ENCODE assay signal across 22 cellular contexts in the genomic region with DNA sequence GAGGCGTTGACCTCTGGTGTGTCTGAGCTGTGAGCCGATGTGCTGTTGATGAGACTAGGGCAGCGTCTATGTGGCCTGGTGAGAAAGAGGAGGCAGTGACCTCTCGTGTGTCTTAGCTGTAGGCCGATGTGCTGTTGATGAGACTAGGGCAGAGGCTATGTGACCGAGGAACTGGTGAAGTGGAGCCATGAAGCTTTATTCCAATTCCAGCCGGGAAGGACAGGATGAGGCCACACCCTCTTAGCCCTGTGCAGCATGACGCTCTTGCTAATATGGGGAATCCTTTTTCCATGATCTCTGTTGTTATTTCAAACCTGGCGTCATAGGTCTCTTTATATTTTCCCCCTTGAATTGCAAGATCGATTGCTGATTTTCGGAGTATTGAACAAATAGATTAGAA.
"Had no signal": no experiment of that assay in that cellular context is flagged by ENCODE, and none has a peak within 500 bp of the region (broad histone marks: within the 10 kb centered on the region; RNA-seq: fewer than 3 reads in every experiment).

No MANE protein-coding gene starts in this region.

- FAIRE-seq: keratinocyte had no signal

- H3K4me1 ChIP-seq: colonic mucosa, spleen had no signal

- H3K36me3 Mint-ChIP-seq: stimulated activated naive B cell treated with anti-CD40 and anti-IgM and Interleukin-4, amounts not matched to agents 10 μg/mL and 1 μg/mL and 100 μg/mL, for 72 hours had no signal

- H3K27ac ChIP-seq: brain microvascular endothelial cell, colonic mucosa, spleen had no signal

- H3K27ac Mint-ChIP-seq: activated CD4-positive, alpha-beta T cell treated with anti-CD3 and anti-CD28 coated beads, Interleukin-2, amount 10 ng/mL, durations not matched to agents 7 days and 5 days; activated T-cell treated with anti-CD3 and anti-CD28 coated beads, Interleukin-2, amount 50 U/mL, for 72 hours; endodermal cell; stimulated activated naive B cell treated with anti-CD40 and anti-IgM and Interleukin-4, amounts not matched to agents 10 μg/mL and 1 μg/mL and 100 μg/mL, for 72 hours had no signal

- H3K36me3 ChIP-seq: brain microvascular endothelial cell, colonic mucosa, spleen had no signal

- H3K9me3 Mint-ChIP-seq: activated CD4-positive, alpha-beta T cell treated with anti-CD3 and anti-CD28 coated beads, Interleukin-2, amount 10 ng/mL, durations not matched to agents 7 days and 5 days; central memory CD8-positive, alpha-beta T cell; neural crest cell had no signal

- H3K4me1 Mint-ChIP-seq: activated CD4-positive, alpha-beta T cell treated with anti-CD3 and anti-CD28 coated beads, Interleukin-2, amount 10 ng/mL, durations not matched to agents 7 days and 5 days; central memory CD8-positive, alpha-beta T cell; neural crest cell had no signal

- H3K4me3 ChIP-seq: colonic mucosa, spleen, tibial nerve had no signal

- H3K4me3 Mint-ChIP-seq: activated CD4-positive, alpha-beta T cell treated with anti-CD3 and anti-CD28 coated beads, Interleukin-2, amount 10 ng/mL, durations not matched to agents 7 days and 5 days; activated T-cell treated with anti-CD3 and anti-CD28 coated beads, Interleukin-2, amount 50 U/mL, for 72 hours; central memory CD8-positive, alpha-beta T cell; endodermal cell; neural crest cell; stimulated activated naive B cell treated with anti-CD40 and anti-IgM and Interleukin-4, amounts not matched to agents 10 μg/mL and 1 μg/mL and 100 μg/mL, for 72 hours had no signal

- H3K27me3 Mint-ChIP-seq: activated CD4-positive, alpha-beta T cell treated with anti-CD3 and anti-CD28 coated beads, Interleukin-2, amount 10 ng/mL, durations not matched to agents 7 days and 5 days; central memory CD8-positive, alpha-beta T cell had no signal

- ATAC-seq: activated CD4-positive, CD25-positive, alpha-beta regulatory T cell treated with anti-CD3 and anti-CD28 coated beads, Interleukin-2, amount 50 U/mL, for 24 hours; activated T-cell treated with anti-CD3 and anti-CD28 coated beads, Interleukin-2, amount 50 U/mL, for 72 hours; left lobe of liver; stimulated activated naive B cell treated with anti-CD40 and anti-IgM and Interleukin-4, amounts not matched to agents 10 μg/mL and 1 μg/mL and 100 μg/mL, for 72 hours had no signal

- H3K27me3 ChIP-seq: brain microvascular endothelial cell, colonic mucosa, spleen, tibial nerve had no signal

- DNase-seq: activated CD4-positive, alpha-beta T cell treated with anti-CD3 and anti-CD28 coated beads, Interleukin-2, amount 10 ng/mL, durations not matched to agents 7 days and 5 days; activated effector memory CD4-positive, alpha-beta T cell treated with anti-CD3 and anti-CD28 coated beads, Interleukin-2, amount 50 U/mL, for 16 hours; activated naive CD4-positive, alpha-beta T cell treated with anti-CD3 and anti-CD28 coated beads, Interleukin-2, amount 50 U/mL, for 16 hours; activated T-cell treated with anti-CD3 and anti-CD28 coated beads, Interleukin-2, amount 50 U/mL, for 72 hours; aorta; brain microvascular endothelial cell; colonic mucosa; endodermal cell; erythroblast; foreskin melanocyte; glutamatergic neuron; mammary epithelial cell; stimulated activated CD4-positive, alpha-beta T cell treated with anti-CD3 and anti-CD28 coated beads, Interleukin-4, amount 100 ng/mL, for 4 hours; stimulated activated naive B cell treated with anti-CD40 and anti-IgM and Interleukin-4, amounts not matched to agents 10 μg/mL and 1 μg/mL and 100 μg/mL, for 72 hours; T-helper 1 cell had no signal

- H3K9me3 ChIP-seq: colonic mucosa, spleen, tibial nerve had no signal
